Comparison of ENCODE assay signal across 8 cellular contexts in the genomic region with DNA sequence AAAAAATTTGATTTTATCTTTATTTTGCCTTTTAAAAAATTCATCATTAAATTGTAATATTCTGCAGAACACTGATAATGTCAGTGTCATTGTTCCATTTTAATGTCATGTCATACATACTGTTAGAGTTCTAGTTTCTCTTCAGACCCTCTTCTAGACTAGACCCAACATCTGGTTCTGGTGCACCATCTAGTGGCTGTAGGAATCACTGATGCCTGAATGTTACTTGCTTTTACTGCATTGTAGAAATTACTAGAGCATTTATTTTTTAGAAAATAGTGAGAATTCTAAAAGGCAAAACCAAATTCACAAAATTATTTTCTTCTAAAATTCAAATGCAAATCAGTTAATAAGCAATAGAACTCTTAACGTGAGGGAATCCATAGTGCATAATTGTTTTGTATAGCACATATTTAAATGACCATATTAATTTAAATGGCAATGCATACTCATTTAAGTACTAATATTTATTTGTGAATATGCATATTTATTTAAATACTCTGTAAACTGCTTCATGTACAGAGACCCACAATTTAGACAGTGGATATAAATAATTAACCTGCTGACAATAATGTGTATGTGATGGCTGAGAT.
DNase-seq lines count a peak whose midpoint lies in the region; ATAC-seq and TF ChIP-seq lines count a peak whose summit lies in the region.

No MANE protein-coding gene starts in this region.

- no peaks in the 10 kb centered on the region for H3K36me3 ChIP-seq in left lung

- no peak overlapping the region for H3K27ac ChIP-seq in left lung

- intact Hi-C loops in left lung (cut with DNase I): loop anchor here in 1 of 2 donors (10.0 kb wide), 1 partner anchor 894 kb away; no protein-coding TSS in a partner anchor

- no peaks in the 10 kb centered on the region for H3K27me3 ChIP-seq in left lung

- DNase-seq in AG20443 (ENCODE audit: low spot score) (peak; percentile 63), NCI-H128 (lab: John Stamatoyannopoulos, UW; ENCODE audit: unreplicated experiment) (peak; percentile 34), T-helper 1 cell (peak in 4 of 5 donors; percentile 25 to 62 (median 44)), cerebellum (ENCODE audit: low spot score) (peak; percentile 36), left lung (no peak)
- DNase-seq in stimulated activated CD8-positive, alpha-beta memory T cell treated with anti-CD3 and anti-CD28 coated beads, Interleukin-4, amount 100 ng/mL, for 48 hours: peak; percentile 51

- no peaks in the 10 kb centered on the region for H3K9me3 ChIP-seq in left lung

- no peak overlapping the region for H3K4me3 ChIP-seq in left lung

- TF ChIP-seq POLR2A in GM18505 (IDR thresholded peaks at IDR 0.05; ENCODE audit: borderline replicate concordance, extremely low read depth, insufficient read depth, insufficient read length): no peak

- peak; percentile 62 to 66 for TF ChIP-seq CTCF in left lung (IDR thresholded peaks at IDR 0.05)

- no peaks in the 10 kb centered on the region for H3K4me1 ChIP-seq in left lung

- ATAC-seq in GM18505 (IDR thresholded peaks at IDR 0.05; ENCODE audit: unreplicated experiment) (peak; percentile 97), HG02852 (IDR thresholded peaks at IDR 0.05; ENCODE audit: unreplicated experiment) (peak; percentile 97), left lung (peak; percentile 85)

Comparison
In these comparisons a context has a peak if more than half of its experiments do, and no peak if none do; other contexts are left out.
1. DNase-seq: peak in AG20443 (single experiment), NCI-H128 (single experiment), T-helper 1 cell (4 of 5), cerebellum (single experiment) and stimulated activated CD8-positive, alpha-beta memory T cell treated with anti-CD3 and anti-CD28 coated beads, Interleukin-4, amount 100 ng/mL, for 48 hours (single experiment); none in left lung (0 of 2).
2. Peak in every context shown above with its lines, with median percentiles within 50 percentile points of each other: ATAC-seq.